In genomic region chr7:75937958-75938786, GRCh38 we compare ENCODE assay signal across 1 cellular context.
TF ChIP-seq lines count a peak whose summit lies in the region.

No MANE protein-coding gene starts in this region.

TF ChIP-seq in GM23338, 12 proteins besides CTCF, POLR2A, EP300 and RAD21 (continued from another document):
- TF ChIP-seq POLR2AphosphoS5 (IDR thresholded peaks at IDR 0.05; ENCODE audit: low read depth) (no peak), EZH2 (IDR thresholded peaks at IDR 0.05; ENCODE audit: low read depth, unreplicated experiment) (no peak), ZNF114 (CRISPR knock-in tag; IDR thresholded peaks at IDR 0.05) (no peak), JUNB (IDR thresholded peaks at IDR 0.05; ENCODE audit: unreplicated experiment) (no peak), STAT1 (IDR thresholded peaks at IDR 0.05; ENCODE audit: unreplicated experiment) (no peak), ZNF331 (CRISPR knock-in tag; IDR thresholded peaks at IDR 0.05; ENCODE audit: low read depth) (no peak), NANOG (IDR thresholded peaks at IDR 0.05; ENCODE audit: borderline replicate concordance) (no peak), EZH2phosphoT487 (IDR thresholded peaks at IDR 0.05; ENCODE audit: unreplicated experiment) (no peak), ZNF462 (CRISPR knock-in tag; IDR thresholded peaks at IDR 0.05) (no peak), ETS1 (IDR thresholded peaks at IDR 0.05) (no peak), CREB1 (CRISPR knock-in tag; IDR thresholded peaks at IDR 0.05; ENCODE audit: low read depth) (no peak)
TF ChIP-seq in GM23338: peak in this region for 0.
